ENCODE assay signal across 2 cellular contexts in the genomic region with DNA sequence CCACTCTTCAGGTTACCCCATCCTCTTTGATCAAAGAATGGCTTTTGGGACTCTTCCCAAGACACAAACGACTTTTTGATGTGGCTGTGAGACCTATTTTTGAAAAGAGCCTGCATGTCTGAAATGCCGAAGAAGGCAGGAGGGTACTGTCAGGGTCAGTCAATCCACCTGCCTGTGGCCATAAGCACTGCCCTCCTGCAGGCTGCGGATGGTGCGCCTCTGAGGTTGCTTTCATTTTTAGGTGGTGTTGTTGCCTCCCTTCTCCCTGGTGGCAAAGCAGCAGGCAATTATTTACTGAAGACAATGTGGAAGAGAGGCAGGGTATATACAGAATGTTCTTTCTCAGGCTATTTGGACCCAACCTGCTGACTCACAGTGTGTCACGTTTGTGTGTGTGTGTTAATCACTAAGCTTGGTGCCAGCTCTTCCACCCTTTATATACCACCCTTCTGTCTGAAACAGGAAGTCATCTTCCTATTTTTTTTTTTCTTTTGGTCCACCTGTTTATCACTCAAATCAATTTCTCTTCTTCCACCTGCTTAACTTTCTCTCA.
A peak's percentile ranks its signal among the peaks of the same experiment; 100 is the strongest.
TF ChIP-seq lines count a peak whose summit lies in the region.

No MANE protein-coding gene starts in this region.

TF ChIP-seq in IMR-90, 13 proteins besides CTCF, POLR2A, EP300 and RAD21 (continued from another document):
- TF ChIP-seq FOS (IDR thresholded peaks at IDR 0.05; ENCODE audit: low read depth, low read length) (0 out of 2 replicates have a peak, but pooled peaks have one; percentile 9), NFE2L2 (IDR thresholded peaks at IDR 0.05; ENCODE audit: low read depth, low read length) (0 out of 2 replicates have a peak, but pooled peaks have one; percentile 19), BHLHE40 (IDR thresholded peaks at IDR 0.05; ENCODE audit: low read depth, low read length) (peak; percentile 79)
- TF ChIP-seq, protein P1, sequence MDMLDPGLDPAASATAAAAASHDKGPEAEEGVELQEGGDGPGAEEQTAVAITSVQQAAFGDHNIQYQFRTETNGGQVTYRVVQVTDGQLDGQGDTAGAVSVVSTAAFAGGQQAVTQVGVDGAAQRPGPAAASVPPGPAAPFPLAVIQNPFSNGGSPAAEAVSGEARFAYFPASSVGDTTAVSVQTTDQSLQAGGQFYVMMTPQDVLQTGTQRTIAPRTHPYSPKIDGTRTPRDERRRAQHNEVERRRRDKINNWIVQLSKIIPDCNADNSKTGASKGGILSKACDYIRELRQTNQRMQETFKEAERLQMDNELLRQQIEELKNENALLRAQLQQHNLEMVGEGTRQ (IDR thresholded peaks at IDR 0.05; ENCODE audit: low read depth, low read length) = no peak

TF ChIP-seq in GM12891, 5 proteins besides CTCF, POLR2A, EP300 and RAD21 (continued from another document):
- TF ChIP-seq TAF1 (IDR thresholded peaks at IDR 0.05; ENCODE audit: low read depth, low read length) = no peak
- TF ChIP-seq POU2F2 (IDR thresholded peaks at IDR 0.05; ENCODE audit: low read depth, low read length) = no peak
- TF ChIP-seq SPI1 (IDR thresholded peaks at IDR 0.05; ENCODE audit: low read depth, low read length) = no peak
TF ChIP-seq in GM12891: peak in this region for 0.
